In the genomic region with DNA sequence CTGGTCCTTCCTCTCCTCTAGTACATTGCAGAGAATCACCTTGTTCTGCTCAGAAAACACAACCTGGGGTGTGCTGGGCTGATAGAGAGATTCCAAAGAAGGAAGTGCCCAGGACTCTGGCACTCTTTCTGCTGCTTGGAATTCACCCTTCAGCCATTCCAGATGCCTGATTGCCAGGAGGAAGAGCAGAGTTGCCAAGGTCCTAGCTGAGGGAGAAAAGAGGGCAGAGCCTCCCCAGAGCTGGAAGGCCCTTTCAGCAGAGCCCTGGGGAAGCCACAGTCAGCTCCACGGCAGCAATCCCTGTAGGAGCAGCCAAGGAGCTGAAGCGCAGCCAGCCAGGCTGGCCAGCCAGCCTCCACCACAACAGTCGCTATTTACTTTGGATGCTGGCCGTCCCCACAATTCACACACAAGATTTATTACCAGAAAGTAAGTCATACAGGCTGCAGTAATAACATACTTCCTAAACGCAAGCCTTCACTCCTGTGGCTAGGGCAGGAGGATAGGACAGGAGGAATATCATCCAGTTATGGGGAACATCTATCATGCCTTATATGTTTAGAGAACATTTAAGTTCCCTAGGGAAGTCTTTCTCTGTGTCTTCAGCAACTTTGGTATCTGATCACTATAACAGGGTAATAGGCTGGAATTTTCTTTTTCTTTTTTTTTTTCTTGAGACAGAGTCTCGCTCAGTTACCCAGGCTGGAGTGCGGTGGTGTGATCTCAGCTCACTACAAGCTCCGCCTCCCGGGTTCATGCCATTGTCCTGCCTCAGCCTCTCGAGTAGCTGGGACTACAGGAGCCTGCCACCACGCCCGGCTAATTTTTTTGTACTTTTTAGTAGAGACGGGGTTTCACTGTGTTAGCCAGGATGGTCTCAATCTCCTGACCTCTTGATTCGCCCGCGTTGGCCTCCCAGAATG, we compare ENCODE assay signal across 9 cellular contexts. TPM values are rescaled to one million over a fixed set of nuclear protein-coding genes. Genes with fewer than 3 reads are reported as not detected.
DNase-seq lines count a peak whose midpoint lies in the region; ATAC-seq and TF ChIP-seq lines count a peak whose summit lies in the region.
"Had no signal": no experiment of that assay in that cellular context is flagged by ENCODE, and none has a peak within 500 bp of the region (broad histone marks: within the 10 kb centered on the region; RNA-seq: fewer than 3 reads in every experiment).

No MANE protein-coding gene starts in this region.

- no peak overlapping the region for H3K4me3 Mint-ChIP-seq in type B pancreatic cell
- H3K4me3 Mint-ChIP-seq in activated T-helper 1 cell treated with anti-CD3 and anti-CD28 coated beads, Interleukin-12 subunit alpha, Interleukin-12 subunit beta, Interleukin-2, Interleukin-4 antibody, amounts not matched to agents 30 ng/mL and 10 ng/mL and 1 ng/mL, durations not matched to agents 14 hours and 24 hours and 36 hours = no peak overlapping the region
- H3K4me3 Mint-ChIP-seq: immature natural killer cell had no signal

- H3K36me3 Mint-ChIP-seq in type B pancreatic cell = peaks cover 3% of the 10 kb centered on the region
- H3K36me3 Mint-ChIP-seq in activated T-helper 1 cell treated with anti-CD3 and anti-CD28 coated beads, Interleukin-12 subunit alpha, Interleukin-12 subunit beta, Interleukin-2, Interleukin-4 antibody, amounts not matched to agents 30 ng/mL and 10 ng/mL and 1 ng/mL, durations not matched to agents 14 hours and 24 hours and 36 hours (ENCODE audit: low read depth) = no peaks in the 10 kb centered on the region
- H3K36me3 Mint-ChIP-seq: immature natural killer cell had no signal

- intact Hi-C loops in uterus (cut with DNase I; ENCODE audit: low total_unique reads) = no loop called here
- intact Hi-C loops in activated T-helper 1 cell treated with anti-CD3 and anti-CD28 coated beads, Interleukin-12 subunit alpha, Interleukin-12 subunit beta, Interleukin-2, Interleukin-4 antibody, amounts not matched to agents 30 ng/mL and 10 ng/mL and 1 ng/mL, durations not matched to agents 14 hours and 24 hours and 36 hours (cut with micrococcal nuclease) = no loop called here

- H3K4me1 ChIP-seq in uterus = peaks cover 0 to 12% of the 10 kb centered on the region in 2 donors

- no peaks in the 10 kb centered on the region for H3K27me3 Mint-ChIP-seq in type B pancreatic cell
- H3K27me3 Mint-ChIP-seq in activated T-helper 1 cell treated with anti-CD3 and anti-CD28 coated beads, Interleukin-12 subunit alpha, Interleukin-12 subunit beta, Interleukin-2, Interleukin-4 antibody, amounts not matched to agents 30 ng/mL and 10 ng/mL and 1 ng/mL, durations not matched to agents 14 hours and 24 hours and 36 hours (ENCODE audit: insufficient read depth) = peaks cover 27% of the 10 kb centered on the region

- DNase-seq in NCI-H446 treated with DMSO at 0.1 percent for 48 hours (lab: John Stamatoyannopoulos, UW) (peak; percentile 75), epithelial cell of prostate (ENCODE audit: low read depth, low spot score) (peak; percentile 37), mucosa of gallbladder (ENCODE audit: low spot score) (peak; percentile 72), uterus (peak; percentile 76 to 87), type B pancreatic cell (ENCODE audit: extremely low spot score, unreplicated experiment) (no peak)
- no peak for DNase-seq in activated T-helper 1 cell treated with anti-CD3 and anti-CD28 coated beads, Interleukin-12 subunit alpha, Interleukin-12 subunit beta, Interleukin-2, Interleukin-4 antibody, amounts not matched to agents 30 ng/mL and 10 ng/mL and 1 ng/mL, durations not matched to agents 14 hours and 24 hours and 36 hours (ENCODE audit: low spot score)
- DNase-seq: immature natural killer cell, NCI-H1105 had no signal

- ATAC-seq in GM21723 (IDR thresholded peaks at IDR 0.05; ENCODE audit: unreplicated experiment) = no peak

- no peaks in the 10 kb centered on the region for H3K9me3 Mint-ChIP-seq in type B pancreatic cell
- no peaks in the 10 kb centered on the region for H3K9me3 Mint-ChIP-seq in activated T-helper 1 cell treated with anti-CD3 and anti-CD28 coated beads, Interleukin-12 subunit alpha, Interleukin-12 subunit beta, Interleukin-2, Interleukin-4 antibody, amounts not matched to agents 30 ng/mL and 10 ng/mL and 1 ng/mL, durations not matched to agents 14 hours and 24 hours and 36 hours
- H3K9me3 Mint-ChIP-seq: immature natural killer cell had no signal

- TF ChIP-seq CTCF in uterus (IDR thresholded peaks at IDR 0.05) (no peak), type B pancreatic cell (conservative IDR thresholded peaks at IDR 0.05) (no peak)

- no peaks in the 10 kb centered on the region for H3K36me3 ChIP-seq in uterus

- H3K27ac Mint-ChIP-seq in type B pancreatic cell = no peak overlapping the region
- H3K27ac Mint-ChIP-seq in activated T-helper 1 cell treated with anti-CD3 and anti-CD28 coated beads, Interleukin-12 subunit alpha, Interleukin-12 subunit beta, Interleukin-2, Interleukin-4 antibody, amounts not matched to agents 30 ng/mL and 10 ng/mL and 1 ng/mL, durations not matched to agents 14 hours and 24 hours and 36 hours = no peak overlapping the region
- H3K27ac Mint-ChIP-seq: immature natural killer cell had no signal

- no peaks in the 10 kb centered on the region for H3K27me3 ChIP-seq in uterus

- H3K9me3 ChIP-seq in uterus = no peaks in the 10 kb centered on the region

- TF ChIP-seq POLR2A in uterus (IDR thresholded peaks at IDR 0.05) = no peak

- H3K27ac ChIP-seq in epithelial cell of prostate (peak overlapping the region; percentile 76), uterus (peak overlapping the region; percentile 72 to 75)

- no peak overlapping the region for H3K4me3 ChIP-seq in uterus

- H3K4me1 Mint-ChIP-seq in type B pancreatic cell (ENCODE audit: unreplicated experiment) = peaks cover 7% of the 10 kb centered on the region
- H3K4me1 Mint-ChIP-seq in activated T-helper 1 cell treated with anti-CD3 and anti-CD28 coated beads, Interleukin-12 subunit alpha, Interleukin-12 subunit beta, Interleukin-2, Interleukin-4 antibody, amounts not matched to agents 30 ng/mL and 10 ng/mL and 1 ng/mL, durations not matched to agents 14 hours and 24 hours and 36 hours (ENCODE audit: low read depth) = no peaks in the 10 kb centered on the region
- H3K4me1 Mint-ChIP-seq: immature natural killer cell had no signal

RNA-seq across cellular contexts. Expression of a gene that starts 36.6 kb away (rescaled TPM):
- total RNA-seq in mucosa of gallbladder (53.8 TPM), uterus (10 to 100 TPM in 1 of 4 donors, 1 to 10 TPM in 3; 1.3 to 10.3 (median 4.8) TPM), type B pancreatic cell (ENCODE audit: low replicate concordance) (19.5 and 33.9 TPM in 2 replicates)
- not detected in 2 replicates for total RNA-seq in activated T-helper 1 cell treated with anti-CD3 and anti-CD28 coated beads, Interleukin-12 subunit alpha, Interleukin-12 subunit beta, Interleukin-2, Interleukin-4 antibody, amounts not matched to agents 30 ng/mL and 10 ng/mL and 1 ng/mL, durations not matched to agents 14 hours and 24 hours and 36 hours

Comparison
In these comparisons a context has a peak if more than half of its experiments do, and no peak if none do; other contexts are left out.
1. DNase-seq: peak in NCI-H446 treated with DMSO at 0.1 percent for 48 hours (single experiment), epithelial cell of prostate (single experiment), mucosa of gallbladder (single experiment) and uterus (2 of 2); none in type B pancreatic cell (single experiment) and activated T-helper 1 cell treated with anti-CD3 and anti-CD28 coated beads, Interleukin-12 subunit alpha, Interleukin-12 subunit beta, Interleukin-2, Interleukin-4 antibody, amounts not matched to agents 30 ng/mL and 10 ng/mL and 1 ng/mL, durations not matched to agents 14 hours and 24 hours and 36 hours (single experiment).